8 cellular contexts compared by ENCODE assay signal in the genomic region with DNA sequence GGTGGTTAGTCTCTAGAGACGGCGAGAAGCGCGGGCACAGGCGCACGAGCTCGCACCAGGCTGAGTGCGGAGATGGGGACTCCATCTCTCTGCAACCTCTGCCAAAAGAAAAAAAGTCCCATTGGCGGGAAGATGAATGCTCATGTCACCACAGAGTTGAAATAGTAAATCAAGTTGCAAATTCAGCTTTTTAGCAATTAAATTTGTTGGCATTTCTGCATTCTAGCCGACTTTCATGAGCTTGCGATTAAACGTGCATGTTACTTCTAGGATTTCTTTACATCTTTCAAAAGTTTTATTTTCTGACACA. TPM values are rescaled to one million over a fixed set of nuclear protein-coding genes. Genes with fewer than 3 reads are reported as not detected.
DNase-seq lines count a peak whose midpoint lies in the region; ATAC-seq and TF ChIP-seq lines count a peak whose summit lies in the region.

No MANE protein-coding gene starts in this region.

- peaks cover 16% of the 10 kb centered on the region for H3K4me1 Mint-ChIP-seq in endodermal cell
- peaks cover 10 to 43% (median 38%) of the 10 kb centered on the region in 4 donors for H3K4me1 Mint-ChIP-seq in naive thymus-derived CD8-positive, alpha-beta T cell

- ATAC-seq in DND-41 (ENCODE audit: insufficient read depth, low read depth), result peak; percentile 82
- peak; percentile 42 for ATAC-seq in GM19372 (IDR thresholded peaks at IDR 0.05; ENCODE audit: low read depth, unreplicated experiment)
- peak; percentile 31 for ATAC-seq in HG03378 (IDR thresholded peaks at IDR 0.05; ENCODE audit: unreplicated experiment)
- peak; percentile 71 to 77 for ATAC-seq in naive thymus-derived CD8-positive, alpha-beta T cell

- peak overlapping the region; percentile 95 for H3K4me3 Mint-ChIP-seq in endodermal cell
- H3K4me3 Mint-ChIP-seq in naive thymus-derived CD8-positive, alpha-beta T cell, result peak overlapping the region; percentile 90 to 98 (median 94)

- H3K27me3 ChIP-seq in DND-41 (ENCODE audit: insufficient read depth, low read length, poor library complexity) (no peaks in the 10 kb centered on the region), endodermal cell (ENCODE audit: control insufficient read depth, insufficient read depth, low read length, poor library complexity, severe bottlenecking) (no peaks in the 10 kb centered on the region)

- H3K27ac ChIP-seq in DND-41 (ENCODE audit: low read length) (peak overlapping the region; percentile 95), endodermal cell (ENCODE audit: low read depth, low read length) (no peak overlapping the region)

- H3K79me2 ChIP-seq in DND-41 (ENCODE audit: insufficient read depth, low read length), result peaks cover 74% of the 10 kb centered on the region

- H3K36me3 ChIP-seq in DND-41 (ENCODE audit: insufficient read depth, low read length), result peaks cover 29% of the 10 kb centered on the region
- peaks cover 20% of the 10 kb centered on the region for H3K36me3 ChIP-seq in endodermal cell (ENCODE audit: control insufficient read depth, insufficient read depth, low read length)

- no peaks in the 10 kb centered on the region for H3K9me3 ChIP-seq in DND-41 (ENCODE audit: insufficient read depth, low read length, severe bottlenecking)
- no peaks in the 10 kb centered on the region for H3K9me3 ChIP-seq in endodermal cell (ENCODE audit: control insufficient read depth, low read length)

- H3K27ac Mint-ChIP-seq in endodermal cell, result peak overlapping the region; percentile 93
- peak overlapping the region; percentile 90 to 98 (median 94) for H3K27ac Mint-ChIP-seq in naive thymus-derived CD8-positive, alpha-beta T cell

- H3K4me2 ChIP-seq in DND-41 (ENCODE audit: insufficient read depth, low read length), result peak overlapping the region; percentile 91

- CTCF ChIA-PET in GM10248 (lab: Yijun Ruan, JAX), result interaction anchor here (0.9 to 6.2 kb wide), 12 partner anchors 8 to 200 kb away, joined by 3 to 44 read pairs (median 4); a partner anchor contains a TSS

- peak overlapping the region; percentile 97 for H2AFZ ChIP-seq in DND-41 (ENCODE audit: low read depth, low read length)

- no peaks in the 10 kb centered on the region for H3K27me3 Mint-ChIP-seq in endodermal cell (ENCODE audit: insufficient read depth)
- H3K27me3 Mint-ChIP-seq in naive thymus-derived CD8-positive, alpha-beta T cell, result no peaks in the 10 kb centered on the region

- POLR2A ChIA-PET in naive thymus-derived CD8-positive, alpha-beta T cell (lab: Charles Lee), result interaction anchor here (0.6 to 2.3 kb wide), 8 partner anchors 9 to 1850 kb away, joined by 3 to 34 read pairs (median 3); a partner anchor contains a TSS
- POLR2A ChIA-PET in GM10248 (lab: Yijun Ruan, JAX), result interaction anchor here (0.6 to 1.8 kb wide), 3 partner anchors 9 to 794 kb away, joined by 3 to 9 read pairs (median 5); a partner anchor contains a TSS

- H3K9ac ChIP-seq in DND-41 (ENCODE audit: low read depth, low read length) (peak overlapping the region; percentile 92), endodermal cell (ENCODE audit: extremely low read depth, low read length, poor library complexity, severe bottlenecking) (peak overlapping the region; percentile 69)

- peak overlapping the region; percentile 68 to 84 for H3K4me3 ChIP-seq in DND-41 (ENCODE audit: low read depth in 1 of 2, low read length in 2 of 2)
- peak overlapping the region; percentile 86 for H3K4me3 ChIP-seq in endodermal cell (ENCODE audit: low read length)

- DNase-seq in DND-41, result peak; percentile 77
- peak; percentile 53 for DNase-seq in SK-N-DZ (ENCODE audit: low spot score)
- DNase-seq in endodermal cell, result no peak
- peak in 2 of 10 donors; percentile 37 to 49 for DNase-seq in naive thymus-derived CD8-positive, alpha-beta T cell
- no peak for DNase-seq in putamen (ENCODE audit: low spot score)
- DNase-seq in GM10248 (ENCODE audit: extremely low spot score), result no peak

- H3K4me1 ChIP-seq in DND-41 (ENCODE audit: insufficient read depth, low read length) (peaks cover 38% of the 10 kb centered on the region), endodermal cell (ENCODE audit: control insufficient read depth, insufficient read depth, low read length) (no peaks in the 10 kb centered on the region)

- WGBS in endodermal cell (ENCODE audit: insufficient coverage in 1 of 2, insufficient read length in 1 of 2), 2 experiments, result 3 to 6% methylated on average over 12 of the region's 12 CpGs

- peaks cover 16% of the 10 kb centered on the region for H3K36me3 Mint-ChIP-seq in endodermal cell (ENCODE audit: low read depth)
- H3K36me3 Mint-ChIP-seq in naive thymus-derived CD8-positive, alpha-beta T cell, result peaks cover 0 to 25% (median 7%) of the 10 kb centered on the region in 3 donors

- no peaks in the 10 kb centered on the region; the same call in 1 of the 2 replicates for H4K20me1 ChIP-seq in DND-41 (ENCODE audit: insufficient read depth, low read length)

- no peaks in the 10 kb centered on the region for H3K9me3 Mint-ChIP-seq in endodermal cell
- no peaks in the 10 kb centered on the region for H3K9me3 Mint-ChIP-seq in naive thymus-derived CD8-positive, alpha-beta T cell

- TF ChIP-seq CTCF in DND-41 (IDR thresholded peaks at IDR 0.05; ENCODE audit: borderline replicate concordance, extremely low read depth, low read length, poor library complexity, severe bottlenecking), result no peak
- no peak for TF ChIP-seq CTCF in endodermal cell (conservative IDR thresholded peaks at IDR 0.05)
- no peak for TF ChIP-seq CTCF in GM10248 (IDR thresholded peaks at IDR 0.05; ENCODE audit: control extremely low read depth, extremely low read depth, low read depth, missing control alignments)

RNA-seq across cellular contexts. Expression of a gene that starts 0.6 kb away (rescaled TPM):
- 14.8 and 19.1 TPM in 2 replicates for polyA plus RNA-seq in SK-N-DZ (2014; cell fraction: cytosol; rRNA removed)
- polyA plus RNA-seq in SK-N-DZ (2014; cell fraction: nucleus; rRNA removed), result 8.0 and 15.4 TPM in 2 replicates
- total RNA-seq in endodermal cell, result 1 to 10 TPM; 3.6 to 4.8 TPM
- 8.2 TPM for polyA plus RNA-seq in endodermal cell (2013, experiment 1 of 2)
- polyA plus RNA-seq in endodermal cell (2013, experiment 2 of 2), result 8.8 TPM
- 1 to 10 TPM; 1.5 to 2.3 TPM for total RNA-seq in naive thymus-derived CD8-positive, alpha-beta T cell
- 1 to 10 TPM; 4.0 to 5.4 (median 4.1) TPM for polyA plus RNA-seq in naive thymus-derived CD8-positive, alpha-beta T cell

RNA-seq across cellular contexts. Expression of a gene that starts 18.6 kb away (rescaled TPM):
- polyA plus RNA-seq in SK-N-DZ (2014; cell fraction: cytosol; rRNA removed), result 32.3 and 32.4 TPM in 2 replicates
- polyA plus RNA-seq in SK-N-DZ (2014; cell fraction: nucleus; rRNA removed), result 17.5 and 27.1 TPM in 2 replicates
- total RNA-seq in endodermal cell, result 10 to 100 TPM; 37.9 to 40.3 TPM
- 26.4 TPM for polyA plus RNA-seq in endodermal cell (2013, experiment 1 of 2)
- polyA plus RNA-seq in endodermal cell (2013, experiment 2 of 2), result 23.3 TPM
- total RNA-seq in naive thymus-derived CD8-positive, alpha-beta T cell, result 10 to 100 TPM; 34.5 to 39.8 TPM
- polyA plus RNA-seq in naive thymus-derived CD8-positive, alpha-beta T cell, result 10 to 100 TPM; 14.9 to 17.4 (median 16.4) TPM

RNA-seq across cellular contexts. Expression of a gene that starts 18.7 kb away (rescaled TPM):
- 36.4 and 37.7 TPM in 2 replicates for polyA plus RNA-seq in SK-N-DZ (2014; cell fraction: cytosol; rRNA removed)
- polyA plus RNA-seq in SK-N-DZ (2014; cell fraction: nucleus; rRNA removed), result 24.3 and 33.0 TPM in 2 replicates
- 10 to 100 TPM; 33.4 to 38.4 TPM for total RNA-seq in endodermal cell
- 44.8 TPM for polyA plus RNA-seq in endodermal cell (2013, experiment 1 of 2)
- polyA plus RNA-seq in endodermal cell (2013, experiment 2 of 2), result 45.3 TPM
- total RNA-seq in naive thymus-derived CD8-positive, alpha-beta T cell, result 10 to 100 TPM; 23.7 to 27.6 TPM
- polyA plus RNA-seq in naive thymus-derived CD8-positive, alpha-beta T cell, result 10 to 100 TPM; 24.7 to 32.5 (median 28.7) TPM

Comparison
In these comparisons a context has a peak if more than half of its experiments do, and no peak if none do; other contexts are left out.
1. ATAC-seq: peak in every context shown above with its lines; median percentile 82 in DND-41; 74 in naive thymus-derived CD8-positive, alpha-beta T cell; 42 in GM19372; 31 in HG03378.
2. DNase-seq: peak in DND-41 (single experiment) and SK-N-DZ (single experiment); none in endodermal cell (single experiment), putamen (single experiment) and GM10248 (single experiment).